In genomic region chr6:36875250-36875633, GRCh38 we compare ENCODE assay signal across 8 cellular contexts. TPM values are rescaled to one million over a fixed set of nuclear protein-coding genes. Genes with fewer than 3 reads are reported as not detected.
A peak's percentile ranks its signal among the peaks of the same experiment; 100 is the strongest.
DNase-seq lines count a peak whose midpoint lies in the region; ATAC-seq, FAIRE-seq and TF ChIP-seq lines count a peak whose summit lies in the region.

No MANE protein-coding gene starts in this region.

- H3K36me3 ChIP-seq in ascending aorta (no peaks in the 10 kb centered on the region), HepG2 (replicated peaks in 1 of 2; ENCODE audit: control insufficient read depth in 1 of 2, insufficient read depth in 2 of 2, low read length in 2 of 2) (peaks cover 0 to 18% of the 10 kb centered on the region in 2 experiments; a peak in 3 of 5 replicates), tibial artery (peaks cover 0 to 11% (median 0%) of the 10 kb centered on the region in 3 donors)

- peaks cover 22% of the 10 kb centered on the region for H3K79me2 ChIP-seq in HepG2 (ENCODE audit: insufficient read depth, low read length)

- peaks cover 9% of the 10 kb centered on the region for H3K27me3 Mint-ChIP-seq in activated T-cell treated with anti-CD3 and anti-CD28 coated beads, Interleukin-2, amount 50 U/mL, for 4 hours (ENCODE audit: low read depth)

- H3K4me3 Mint-ChIP-seq in activated T-cell treated with anti-CD3 and anti-CD28 coated beads, Interleukin-2, amount 50 U/mL, for 4 hours = peak overlapping the region; percentile 90

- peaks cover 4 to 9% of the 10 kb centered on the region in 2 donors for H3K4me1 ChIP-seq in ascending aorta
- H3K4me1 ChIP-seq in HepG2 (ENCODE audit: insufficient read depth, low read length) = peaks cover 53% of the 10 kb centered on the region
- peaks cover 0 to 16% (median 4%) of the 10 kb centered on the region in 4 donors for H3K4me1 ChIP-seq in tibial artery

- POLR2A ChIA-PET in HepG2 (lab: Yijun Ruan, JAX) = interaction anchor here (0.7 to 2.9 kb wide), 19 partner anchors 8 to 744 kb away, joined by 3 to 61 read pairs (median 4); partner anchors contain the start of genes C6orf89, CDKN1A and MTCH1

- DNase-seq in activated T-cell treated with anti-CD3 and anti-CD28 coated beads, Interleukin-2, amount 50 U/mL, for 4 hours = no peak
- no peak for DNase-seq in activated T-cell treated with anti-CD3 and anti-CD28 coated beads, Interleukin-2, amount 50 U/mL, for 1 hour
- DNase-seq in ascending aorta (ENCODE audit: low spot score in 2 of 2) = no peak
- no peak for DNase-seq in HepG2 (ENCODE audit: low spot score)
- no peak for DNase-seq in tibial artery
- no peak for DNase-seq in HT-29 (ENCODE audit: low spot score)
- DNase-seq in posterior vena cava (ENCODE audit: low spot score) = no peak
- DNase-seq in stimulated activated CD4-positive, alpha-beta T cell treated with anti-CD3 and anti-CD28 coated beads, Interleukin-2, amount 100 ng/mL, for 24 hours = no peak

- peak overlapping the region; percentile 98 for H2AFZ ChIP-seq in HepG2 (ENCODE audit: low read length)

- H3K4me3 ChIP-seq in ascending aorta (peak overlapping the region; percentile 78 to 86), HepG2 (replicated peaks in 1 of 3; ENCODE audit: insufficient read depth in 1 of 3, low read depth in 2 of 3, low read length in 3 of 3) (peak overlapping the region; percentile 79 to 94 (median 83)), tibial artery (peak overlapping the region; percentile 81 to 84)

- H3K9me3 Mint-ChIP-seq in activated T-cell treated with anti-CD3 and anti-CD28 coated beads, Interleukin-2, amount 50 U/mL, for 4 hours = no peaks in the 10 kb centered on the region

- intact Hi-C loops in ascending aorta (cut with DNase I) = loop anchor here (1.0 to 2.0 kb wide), 2 partner anchors 10 to 22 kb away; partner anchors contain the start of gene C6orf89
- intact Hi-C loops in HepG2 (cut with micrococcal nuclease; ENCODE audit: unreplicated experiment) = no loop called here
- intact Hi-C loops in tibial artery (cut with DNase I; ENCODE audit: low total_unique reads) = no loop called here
- intact Hi-C loops in posterior vena cava (cut with DNase I) = no loop called here

- H3K9me3 ChIP-seq in ascending aorta = no peaks in the 10 kb centered on the region
- no peaks in the 10 kb centered on the region for H3K9me3 ChIP-seq in HepG2 (ENCODE audit: low read length)
- no peaks in the 10 kb centered on the region for H3K9me3 ChIP-seq in tibial artery

- no peak for TF ChIP-seq RAD21 in HepG2 (CRISPR knock-in tag; IDR thresholded peaks at IDR 0.05)

- no peaks in the 10 kb centered on the region for H4K20me1 ChIP-seq in HepG2 (ENCODE audit: insufficient read depth, low read length)

- FAIRE-seq in HepG2 (lab: Jason Lieb, UNC) = no peak

- TF ChIP-seq EP300 in HepG2 (IDR thresholded peaks at IDR 0.05; ENCODE audit: low read depth in 2 of 2, low read length in 2 of 2) (no peak), HepG2 (CRISPR knock-in tag; IDR thresholded peaks at IDR 0.05; ENCODE audit: borderline replicate concordance) (no peak)

- peak overlapping the region; percentile 92 for H3K4me2 ChIP-seq in HepG2 (ENCODE audit: low read depth, low read length)

- TSS peak; percentile 86 for BruUV-seq in HepG2 (replicated peaks; lab: Mats Ljungman, UMichigan)

- H3K27ac ChIP-seq in ascending aorta = peak overlapping the region; percentile 91
- H3K27ac ChIP-seq in HepG2 (ENCODE audit: extremely low read length, insufficient read depth, low read length) = peak overlapping the region; percentile 83
- H3K27ac ChIP-seq in tibial artery = peak overlapping the region; percentile 77 to 81

- CTCF ChIA-PET in HepG2 (lab: Yijun Ruan, JAX; ENCODE audit: low intra/inter-chr PET ratio, low total read pairs) = interaction anchor here (0.6 to 1.8 kb wide), 2 partner anchors 10 to 12 kb away, joined by 3 to 5 read pairs; partner anchors contain the start of gene C6orf89

- WGBS in HepG2 (ENCODE audit: low lambda C conversion rate) = 56% methylated on average over 6 of the region's 6 CpGs

- H3K27me3 ChIP-seq in ascending aorta (no peaks in the 10 kb centered on the region), HepG2 (ENCODE audit: control insufficient read depth in 1 of 2, insufficient read depth in 2 of 2, low read length in 2 of 2) (peaks cover 0 to 16% of the 10 kb centered on the region in 2 experiments; a peak in 2 of 5 replicates), tibial artery (no peaks in the 10 kb centered on the region)

- TF ChIP-seq CTCF in ascending aorta (IDR thresholded peaks at IDR 0.05) (no peak), HepG2 (CRISPR knock-in tag; IDR thresholded peaks at IDR 0.05) (no peak), tibial artery (IDR thresholded peaks at IDR 0.05) (no peak)

- TF ChIP-seq POLR2A in HepG2 (IDR thresholded peaks at IDR 0.05; ENCODE audit: insufficient read depth in 1 of 2, low read depth in 2 of 2, low read length in 2 of 2) = no peak

- in situ Hi-C loops in HepG2 (cut with HindIII; ENCODE audit: extremely low pct_ligation_motif_present, low pct_unique_long_range_greater_than_20kb) = no loop called here

- no peak for ATAC-seq in activated T-cell treated with anti-CD3 and anti-CD28 coated beads, Interleukin-2, amount 50 U/mL, for 4 hours
- no peak for ATAC-seq in HepG2

- peaks cover 17% of the 10 kb centered on the region for H3K36me3 Mint-ChIP-seq in activated T-cell treated with anti-CD3 and anti-CD28 coated beads, Interleukin-2, amount 50 U/mL, for 4 hours (ENCODE audit: insufficient read depth)

- H3K4me1 Mint-ChIP-seq in activated T-cell treated with anti-CD3 and anti-CD28 coated beads, Interleukin-2, amount 50 U/mL, for 4 hours (ENCODE audit: low read depth) = peaks cover 26% of the 10 kb centered on the region

- peak overlapping the region; percentile 90 for H3K9ac ChIP-seq in HepG2 (ENCODE audit: insufficient read depth, low read depth, low read length)

RNA-seq across cellular contexts. Expression of gene PPIL1, which starts 0.6 kb away (rescaled TPM):
- total RNA-seq in activated T-cell treated with anti-CD3 and anti-CD28 coated beads, Interleukin-2, amount 50 U/mL, for 4 hours = 10 to 100 TPM; 79.9 to 82.7 (median 81.5) TPM
- 24.2 TPM for total RNA-seq in ascending aorta
- total RNA-seq in HepG2 (2016; rRNA removed; fragmentation: Illumina TruSeq; extraction: Trizol) = 144 and 202 TPM in 2 replicates
- total RNA-seq in HepG2 (2016; cell fraction: cytosol; rRNA removed; fragmentation: Illumina TruSeq; extraction: Trizol; ENCODE audit: low read depth) = 18.7 and 21.1 TPM in 2 replicates
- total RNA-seq in HepG2 (2016; cell fraction: insoluble cytoplasmic fraction; rRNA removed; fragmentation: Illumina TruSeq; extraction: Trizol) = 144 and 223 TPM in 2 replicates
- total RNA-seq in HepG2 (2016; cell fraction: membrane; rRNA removed; fragmentation: Illumina TruSeq; extraction: Trizol) = 75.0 TPM in 2 replicates
- 60.3 and 65.1 TPM in 2 replicates for total RNA-seq in HepG2 (2016; cell fraction: nucleus; rRNA removed; fragmentation: Illumina TruSeq; extraction: Trizol)
- 59.0 and 74.2 TPM in 2 replicates for polyA plus RNA-seq in HepG2 (2011; rRNA removed)
- 53.5 and 73.2 TPM in 2 replicates for polyA plus RNA-seq in HepG2 (2011; cell fraction: cytosol; rRNA removed)
- polyA plus RNA-seq in HepG2 (2011; cell fraction: nucleus; rRNA removed) = 9.9 and 13.8 TPM in 2 replicates
- polyA plus RNA-seq in HepG2 (2012) = 62.2 and 66.4 TPM in 2 replicates
- 20.3 and 21.1 TPM in 2 replicates for polyA plus RNA-seq in HepG2 (2016; cell fraction: cytosol; fragmentation: Illumina TruSeq; extraction: Trizol; ENCODE audit: low read depth)
- 209 and 228 TPM in 2 replicates for polyA plus RNA-seq in HepG2 (2016; cell fraction: insoluble cytoplasmic fraction; fragmentation: Illumina TruSeq; extraction: Trizol; ENCODE audit: low read depth)
- polyA plus RNA-seq in HepG2 (2016; cell fraction: membrane; fragmentation: Illumina TruSeq; extraction: Trizol; ENCODE audit: low read depth) = 57.0 and 58.9 TPM in 2 replicates
- polyA plus RNA-seq in HepG2 (2016; cell fraction: nucleus; fragmentation: Illumina TruSeq; extraction: Trizol; ENCODE audit: insufficient read depth, low read depth) = 73.7 and 81.3 TPM in 2 replicates
- polyA minus RNA-seq in HepG2 (2011; rRNA and poly(A)+ RNA removed; ENCODE audit: low replicate concordance) = 69.1 and 72.7 TPM in 2 replicates
- 31.7 and 39.2 TPM in 2 replicates for polyA minus RNA-seq in HepG2 (2011; cell fraction: cytosol; rRNA and poly(A)+ RNA removed)
- polyA minus RNA-seq in HepG2 (2011; cell fraction: nucleus; rRNA and poly(A)+ RNA removed) = 17.1 and 20.0 TPM in 2 replicates
- 23.3 and 24.4 TPM in 2 replicates for total RNA-seq in HT-29 (2014; rRNA removed; shearing (Covaris generic))
- total RNA-seq in posterior vena cava = 10 to 100 TPM; 18.3 to 20.3 TPM

RNA-seq across cellular contexts. Expression of gene C6orf89, which starts 10.5 kb away (rescaled TPM):
- total RNA-seq in activated T-cell treated with anti-CD3 and anti-CD28 coated beads, Interleukin-2, amount 50 U/mL, for 4 hours = 10 to 100 TPM; 27.2 to 27.7 (median 27.4) TPM
- 21.6 TPM for total RNA-seq in ascending aorta
- total RNA-seq in HepG2 (2016; rRNA removed; fragmentation: Illumina TruSeq; extraction: Trizol) = 23.9 and 32.2 TPM in 2 replicates
- 7.9 and 8.2 TPM in 2 replicates for total RNA-seq in HepG2 (2016; cell fraction: cytosol; rRNA removed; fragmentation: Illumina TruSeq; extraction: Trizol; ENCODE audit: low read depth)
- total RNA-seq in HepG2 (2016; cell fraction: insoluble cytoplasmic fraction; rRNA removed; fragmentation: Illumina TruSeq; extraction: Trizol) = 22.0 and 33.0 TPM in 2 replicates
- 14.6 and 15.0 TPM in 2 replicates for total RNA-seq in HepG2 (2016; cell fraction: membrane; rRNA removed; fragmentation: Illumina TruSeq; extraction: Trizol)
- 25.4 and 27.7 TPM in 2 replicates for total RNA-seq in HepG2 (2016; cell fraction: nucleus; rRNA removed; fragmentation: Illumina TruSeq; extraction: Trizol)
- 22.1 and 26.0 TPM in 2 replicates for polyA plus RNA-seq in HepG2 (2011; rRNA removed)
- 11.4 and 16.3 TPM in 2 replicates for polyA plus RNA-seq in HepG2 (2011; cell fraction: cytosol; rRNA removed)
- 12.6 and 14.7 TPM in 2 replicates for polyA plus RNA-seq in HepG2 (2011; cell fraction: nucleus; rRNA removed)
- polyA plus RNA-seq in HepG2 (2012) = 24.1 and 25.8 TPM in 2 replicates
- 6.6 and 6.8 TPM in 2 replicates for polyA plus RNA-seq in HepG2 (2016; cell fraction: cytosol; fragmentation: Illumina TruSeq; extraction: Trizol; ENCODE audit: low read depth)
- 16.8 and 19.4 TPM in 2 replicates for polyA plus RNA-seq in HepG2 (2016; cell fraction: insoluble cytoplasmic fraction; fragmentation: Illumina TruSeq; extraction: Trizol; ENCODE audit: low read depth)
- polyA plus RNA-seq in HepG2 (2016; cell fraction: membrane; fragmentation: Illumina TruSeq; extraction: Trizol; ENCODE audit: low read depth) = 10.3 and 12.1 TPM in 2 replicates
- polyA plus RNA-seq in HepG2 (2016; cell fraction: nucleus; fragmentation: Illumina TruSeq; extraction: Trizol; ENCODE audit: insufficient read depth, low read depth) = 31.1 and 31.6 TPM in 2 replicates
- 18.1 and 18.8 TPM in 2 replicates for polyA minus RNA-seq in HepG2 (2011; rRNA and poly(A)+ RNA removed; ENCODE audit: low replicate concordance)
- polyA minus RNA-seq in HepG2 (2011; cell fraction: cytosol; rRNA and poly(A)+ RNA removed) = 7.6 and 13.6 TPM in 2 replicates
- 6.8 and 8.6 TPM in 2 replicates for polyA minus RNA-seq in HepG2 (2011; cell fraction: nucleus; rRNA and poly(A)+ RNA removed)
- total RNA-seq in HT-29 (2014; rRNA removed; shearing (Covaris generic)) = 16.9 and 19.1 TPM in 2 replicates
- total RNA-seq in posterior vena cava = 10 to 100 TPM; 56.5 to 59.9 TPM

RNA-seq across cellular contexts. Expression of gene CPNE5, which starts 36.0 kb away (rescaled TPM):
- total RNA-seq in activated T-cell treated with anti-CD3 and anti-CD28 coated beads, Interleukin-2, amount 50 U/mL, for 4 hours = under 1 TPM; 0.26 to 0.52 (median 0.28) TPM
- total RNA-seq in ascending aorta (1.3 TPM), HepG2 (2016; rRNA removed; fragmentation: Illumina TruSeq; extraction: Trizol) (not detected in 2 replicates), posterior vena cava (1 to 10 TPM; 5.2 to 5.4 TPM)
- total RNA-seq in HepG2 (2016; cell fraction: cytosol; rRNA removed; fragmentation: Illumina TruSeq; extraction: Trizol; ENCODE audit: low read depth) = not detected in 2 replicates
- total RNA-seq in HepG2 (2016; cell fraction: insoluble cytoplasmic fraction; rRNA removed; fragmentation: Illumina TruSeq; extraction: Trizol) = not detected in 2 replicates
- total RNA-seq in HepG2 (2016; cell fraction: membrane; rRNA removed; fragmentation: Illumina TruSeq; extraction: Trizol) = not detected in 2 replicates
- not detected in 2 replicates for total RNA-seq in HepG2 (2016; cell fraction: nucleus; rRNA removed; fragmentation: Illumina TruSeq; extraction: Trizol)
- 0.10 and 0.16 TPM in 2 replicates for polyA plus RNA-seq in HepG2 (2011; rRNA removed)
- 0.15 TPM in 1 of 2 replicates, not detected in the other for polyA plus RNA-seq in HepG2 (2011; cell fraction: cytosol; rRNA removed)
- 0.36 and 0.40 TPM in 2 replicates for polyA plus RNA-seq in HepG2 (2011; cell fraction: nucleus; rRNA removed)
- polyA plus RNA-seq in HepG2 (2012) = 0.05 and 0.16 TPM in 2 replicates
- polyA plus RNA-seq in HepG2 (2016; cell fraction: cytosol; fragmentation: Illumina TruSeq; extraction: Trizol; ENCODE audit: low read depth) = not detected in 2 replicates
- polyA plus RNA-seq in HepG2 (2016; cell fraction: insoluble cytoplasmic fraction; fragmentation: Illumina TruSeq; extraction: Trizol; ENCODE audit: low read depth) = not detected in 2 replicates
- polyA plus RNA-seq in HepG2 (2016; cell fraction: membrane; fragmentation: Illumina TruSeq; extraction: Trizol; ENCODE audit: low read depth) = not detected in 2 replicates
- not detected in 2 replicates for polyA plus RNA-seq in HepG2 (2016; cell fraction: nucleus; fragmentation: Illumina TruSeq; extraction: Trizol; ENCODE audit: insufficient read depth, low read depth)
- polyA minus RNA-seq in HepG2 (2011; rRNA and poly(A)+ RNA removed; ENCODE audit: low replicate concordance) = 0.26 TPM in 1 of 2 replicates, not detected in the other
- polyA minus RNA-seq in HepG2 (2011; cell fraction: cytosol; rRNA and poly(A)+ RNA removed) = not detected in 2 replicates
- polyA minus RNA-seq in HepG2 (2011; cell fraction: nucleus; rRNA and poly(A)+ RNA removed) = not detected in 2 replicates
- total RNA-seq in HT-29 (2014; rRNA removed; shearing (Covaris generic)) = 0.10 TPM in 1 of 2 replicates, not detected in the other
